ENCODE assay signal across 20 cellular contexts in the genomic region with DNA sequence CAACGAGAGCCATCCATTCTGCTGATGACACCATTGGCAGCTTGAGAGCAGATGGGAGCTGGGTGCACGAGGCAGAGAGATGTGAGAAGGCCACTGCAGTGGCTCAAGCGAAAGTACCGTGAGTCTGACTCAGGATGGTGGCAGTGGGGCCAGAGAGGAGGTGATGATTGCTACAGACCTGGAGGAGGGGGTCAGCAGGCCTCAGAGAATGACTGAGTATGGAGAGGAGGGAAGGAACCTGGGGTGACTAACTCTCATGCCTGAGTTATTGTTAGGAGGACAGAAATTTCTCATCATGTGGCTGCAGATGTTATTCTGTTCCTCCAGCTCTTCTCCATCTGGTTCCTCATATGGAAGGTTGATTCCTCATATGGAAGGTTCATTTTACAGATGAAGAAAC. TPM values are rescaled to one million over a fixed set of nuclear protein-coding genes. Genes with fewer than 3 reads are reported as not detected.
DNase-seq lines count a peak whose midpoint lies in the region; ATAC-seq and TF ChIP-seq lines count a peak whose summit lies in the region.
"Had no signal": no experiment of that assay in that cellular context is flagged by ENCODE, and none has a peak within 500 bp of the region (broad histone marks: within the 10 kb centered on the region; RNA-seq: fewer than 3 reads in every experiment).

No MANE protein-coding gene starts in this region.

- BruUV-seq in mammary epithelial cell (replicated peaks; lab: Mats Ljungman, UMichigan), result no TSS peak

- H3K27me3 ChIP-seq in tibial artery, result no peaks in the 10 kb centered on the region
- no peaks in the 10 kb centered on the region for H3K27me3 ChIP-seq in mammary epithelial cell (ENCODE audit: insufficient read depth, low read length)

- H3K36me3 Mint-ChIP-seq in activated T-helper 17 cell treated with anti-CD3 and anti-CD28 coated beads, Interleukin-2, amount 50 U/mL, for 72 hours (ENCODE audit: low read depth), result no peaks in the 10 kb centered on the region
- H3K36me3 Mint-ChIP-seq: CD4-positive, alpha-beta memory T cell had no signal

- no peak overlapping the region for H3K9ac ChIP-seq in mammary epithelial cell (ENCODE audit: insufficient read depth, low read length)

- no peaks in the 10 kb centered on the region for H3K79me2 ChIP-seq in mammary epithelial cell (ENCODE audit: insufficient read depth, low read length)

- no peak overlapping the region for H3K4me2 ChIP-seq in mammary epithelial cell (ENCODE audit: insufficient read depth, low read depth, low read length)
- H3K4me2 ChIP-seq: PC-9 had no signal

- H3K36me3 ChIP-seq in tibial artery (no peaks in the 10 kb centered on the region), mammary epithelial cell (ENCODE audit: insufficient read depth, low read length) (no peaks in the 10 kb centered on the region)
- H3K36me3 ChIP-seq: SJSA1 had no signal

- in situ Hi-C loops in mammary epithelial cell (cut with MboI; ENCODE audit: low sequenced_read_pairs in 2 of 2), result no loop called here

- no peaks in the 10 kb centered on the region for H4K20me1 ChIP-seq in mammary epithelial cell (ENCODE audit: insufficient read depth, low read length)

- H2AFZ ChIP-seq in mammary epithelial cell (ENCODE audit: low read depth, low read length), result no peak overlapping the region
- H2AFZ ChIP-seq: PC-9 had no signal

- dilution Hi-C loops in mammary epithelial cell (cut with HindIII; ENCODE audit: low sequenced_read_pairs), result no loop called here

- peak; percentile 17 for DNase-seq in NOMO-1 treated with DMSO at 0.1 percent for 48 hours (lab: John Stamatoyannopoulos, UW; ENCODE audit: unreplicated experiment)
- no peak for DNase-seq in NOMO-1 treated with dmso at 0.1 percent for 144 hours (lab: John Stamatoyannopoulos, UW; ENCODE audit: unreplicated experiment)
- DNase-seq in M059J (ENCODE audit: low read depth), result peak; percentile 41
- DNase-seq in tibial artery, result no peak
- DNase-seq in mammary epithelial cell, result no peak
- no peak for DNase-seq in NCI-H2081 treated with DMSO at 0.1 percent for 48 hours (lab: John Stamatoyannopoulos, UW)
- DNase-seq: 8988T; CD4-positive, alpha-beta memory T cell; DMS153; GF-D8; HCEC 1CT; NCI-H1048; NCI-H1436 treated with DMSO at 0.1 percent for 48 hours; NCI-H510A; NCI-H748 treated with DMSO at 0.1 percent for 48 hours; PC-9 had no signal

- H3K4me1 ChIP-seq in tibial artery (peaks cover 0 to 22% (median 13%) of the 10 kb centered on the region in 4 donors), mammary epithelial cell (ENCODE audit: insufficient read depth, low read length) (no peaks in the 10 kb centered on the region)

- intact Hi-C loops in tibial artery (cut with DNase I; ENCODE audit: low total_unique reads), result loop anchor here (10.0 kb wide), 1 partner anchor 263 kb away; no protein-coding TSS in a partner anchor
- intact Hi-C loops in mammary epithelial cell (cut with micrococcal nuclease), result no loop called here

- no peak overlapping the region for H3K4me3 Mint-ChIP-seq in activated T-helper 17 cell treated with anti-CD3 and anti-CD28 coated beads, Interleukin-2, amount 50 U/mL, for 72 hours
- H3K4me3 Mint-ChIP-seq: CD4-positive, alpha-beta memory T cell had no signal

- TF ChIP-seq CTCF in tibial artery (IDR thresholded peaks at IDR 0.05) (no peak), mammary epithelial cell (conservative IDR thresholded peaks at IDR 0.05 in 1 of 2, IDR thresholded peaks at IDR 0.05 in 1 of 2; ENCODE audit: extremely low read depth in 1 of 2, insufficient read depth in 1 of 2, low read depth in 1 of 2, low read length in 2 of 2) (no peak)

- 82% methylated on average over 4 of the region's 4 CpGs for WGBS in mammary epithelial cell (ENCODE audit: low coverage, missing lambda C conversion rate)

- H3K9me3 ChIP-seq in tibial artery (no peaks in the 10 kb centered on the region), mammary epithelial cell (replicated peaks; ENCODE audit: insufficient read depth, low read length) (no peaks in the 10 kb centered on the region)
- H3K9me3 ChIP-seq: SJSA1 had no signal

- H3K27ac ChIP-seq in tibial artery (peak overlapping the region; percentile 47 to 56), mammary epithelial cell (ENCODE audit: insufficient read depth, low read depth, low read length) (no peak overlapping the region)
- H3K27ac ChIP-seq: PC-9, SJSA1 had no signal

- H3K4me3 ChIP-seq in tibial artery (no peak overlapping the region), mammary epithelial cell (replicated peaks in 1 of 3; ENCODE audit: insufficient read depth in 1 of 3, low read depth in 2 of 3, low read length in 3 of 3) (no peak overlapping the region)
- H3K4me3 ChIP-seq: PC-9, SJSA1 had no signal

- CTCF ChIA-PET in mammary epithelial cell (lab: Charles Lee; ENCODE audit: low non-redundant PET), result no interaction called here

- no peaks in the 10 kb centered on the region for H3K9me3 Mint-ChIP-seq in activated T-helper 17 cell treated with anti-CD3 and anti-CD28 coated beads, Interleukin-2, amount 50 U/mL, for 72 hours

- peaks cover 58% of the 10 kb centered on the region for H3K27me3 Mint-ChIP-seq in activated T-helper 17 cell treated with anti-CD3 and anti-CD28 coated beads, Interleukin-2, amount 50 U/mL, for 72 hours

- ATAC-seq in activated T-helper 17 cell treated with anti-CD3 and anti-CD28 coated beads, Interleukin-2, amount 50 U/mL, for 72 hours (replicated peaks), result peak; percentile 70
- ATAC-seq in HG02763 (IDR thresholded peaks at IDR 0.05; ENCODE audit: unreplicated experiment), result no peak

- peaks cover 3% of the 10 kb centered on the region for H3K4me1 Mint-ChIP-seq in activated T-helper 17 cell treated with anti-CD3 and anti-CD28 coated beads, Interleukin-2, amount 50 U/mL, for 72 hours

- no peak overlapping the region for H3K27ac Mint-ChIP-seq in activated T-helper 17 cell treated with anti-CD3 and anti-CD28 coated beads, Interleukin-2, amount 50 U/mL, for 72 hours
- H3K27ac Mint-ChIP-seq: CD4-positive, alpha-beta memory T cell had no signal

RNA-seq across cellular contexts. Expression of a gene that starts 8.8 kb away (rescaled TPM):
- total RNA-seq in M059J (2014; rRNA removed; shearing (Covaris generic)), result not detected in 2 replicates
- under 1 TPM; 0.04 to 0.40 TPM for total RNA-seq in activated T-helper 17 cell treated with anti-CD3 and anti-CD28 coated beads, Interleukin-2, amount 50 U/mL, for 72 hours
- total RNA-seq in mammary epithelial cell, result 1 to 10 TPM; 3.4 to 4.2 TPM
- polyA plus RNA-seq in mammary epithelial cell, result 2.4 TPM
- polyA minus RNA-seq in mammary epithelial cell, result 5.3 TPM
- total RNA-seq: CD4-positive, alpha-beta memory T cell; PC-9 had no signal
- polyA plus RNA-seq: AG04450 had no signal

Comparison
In these comparisons a context has a peak if more than half of its experiments do, and no peak if none do; other contexts are left out.
1. DNase-seq: peak in NOMO-1 treated with DMSO at 0.1 percent for 48 hours (single experiment) and M059J (single experiment); none in NOMO-1 treated with dmso at 0.1 percent for 144 hours (single experiment), tibial artery (0 of 2), mammary epithelial cell (single experiment) and NCI-H2081 treated with DMSO at 0.1 percent for 48 hours (single experiment).